Comparison of ENCODE assay signal across 1 cellular context in the genomic region with DNA sequence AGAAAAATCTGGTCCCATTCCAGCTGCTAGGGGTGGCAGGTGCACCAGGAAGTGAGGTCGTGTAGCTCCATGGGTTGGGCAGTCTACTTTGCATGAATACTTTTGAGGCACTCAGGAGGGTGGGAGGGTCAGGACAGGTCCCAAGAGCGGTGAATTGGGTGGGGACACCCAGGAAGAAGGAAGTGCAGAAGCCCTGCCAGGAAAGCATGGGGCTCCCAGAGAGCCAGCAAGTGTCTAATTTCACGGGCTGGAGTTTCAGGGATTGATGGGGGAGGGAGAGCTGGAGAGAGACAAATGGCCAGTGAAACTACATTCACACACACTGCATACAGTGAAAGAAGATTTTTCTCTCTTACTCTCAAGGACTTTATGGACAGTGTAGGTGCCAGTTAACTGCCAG.
TF ChIP-seq lines count a peak whose summit lies in the region.

No MANE protein-coding gene starts in this region.

TF ChIP-seq in HEK293, 187 proteins besides CTCF, POLR2A, EP300 and RAD21 (continued from another document):
- peak; percentile 55 for TF ChIP-seq ZXDB (tag by site-specific recombination; IDR thresholded peaks at IDR 0.05)
- no peak for TF ChIP-seq ZNF24 (tag by site-specific recombination; IDR thresholded peaks at IDR 0.05)
- TF ChIP-seq ZNF155 (tag by site-specific recombination; IDR thresholded peaks at IDR 0.05) = no peak
- TF ChIP-seq ZNF23 (tag by site-specific recombination; IDR thresholded peaks at IDR 0.05; ENCODE audit: borderline replicate concordance) = no peak
- TF ChIP-seq, protein P1, sequence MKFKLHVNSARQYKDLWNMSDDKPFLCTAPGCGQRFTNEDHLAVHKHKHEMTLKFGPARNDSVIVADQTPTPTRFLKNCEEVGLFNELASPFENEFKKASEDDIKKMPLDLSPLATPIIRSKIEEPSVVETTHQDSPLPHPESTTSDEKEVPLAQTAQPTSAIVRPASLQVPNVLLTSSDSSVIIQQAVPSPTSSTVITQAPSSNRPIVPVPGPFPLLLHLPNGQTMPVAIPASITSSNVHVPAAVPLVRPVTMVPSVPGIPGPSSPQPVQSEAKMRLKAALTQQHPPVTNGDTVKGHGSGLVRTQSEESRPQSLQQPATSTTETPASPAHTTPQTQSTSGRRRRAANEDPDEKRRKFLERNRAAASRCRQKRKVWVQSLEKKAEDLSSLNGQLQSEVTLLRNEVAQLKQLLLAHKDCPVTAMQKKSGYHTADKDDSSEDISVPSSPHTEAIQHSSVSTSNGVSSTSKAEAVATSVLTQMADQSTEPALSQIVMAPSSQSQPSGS (tag by site-specific recombination; IDR thresholded peaks at IDR 0.05; ENCODE audit: low read depth) = no peak
- TF ChIP-seq, protein P2, sequence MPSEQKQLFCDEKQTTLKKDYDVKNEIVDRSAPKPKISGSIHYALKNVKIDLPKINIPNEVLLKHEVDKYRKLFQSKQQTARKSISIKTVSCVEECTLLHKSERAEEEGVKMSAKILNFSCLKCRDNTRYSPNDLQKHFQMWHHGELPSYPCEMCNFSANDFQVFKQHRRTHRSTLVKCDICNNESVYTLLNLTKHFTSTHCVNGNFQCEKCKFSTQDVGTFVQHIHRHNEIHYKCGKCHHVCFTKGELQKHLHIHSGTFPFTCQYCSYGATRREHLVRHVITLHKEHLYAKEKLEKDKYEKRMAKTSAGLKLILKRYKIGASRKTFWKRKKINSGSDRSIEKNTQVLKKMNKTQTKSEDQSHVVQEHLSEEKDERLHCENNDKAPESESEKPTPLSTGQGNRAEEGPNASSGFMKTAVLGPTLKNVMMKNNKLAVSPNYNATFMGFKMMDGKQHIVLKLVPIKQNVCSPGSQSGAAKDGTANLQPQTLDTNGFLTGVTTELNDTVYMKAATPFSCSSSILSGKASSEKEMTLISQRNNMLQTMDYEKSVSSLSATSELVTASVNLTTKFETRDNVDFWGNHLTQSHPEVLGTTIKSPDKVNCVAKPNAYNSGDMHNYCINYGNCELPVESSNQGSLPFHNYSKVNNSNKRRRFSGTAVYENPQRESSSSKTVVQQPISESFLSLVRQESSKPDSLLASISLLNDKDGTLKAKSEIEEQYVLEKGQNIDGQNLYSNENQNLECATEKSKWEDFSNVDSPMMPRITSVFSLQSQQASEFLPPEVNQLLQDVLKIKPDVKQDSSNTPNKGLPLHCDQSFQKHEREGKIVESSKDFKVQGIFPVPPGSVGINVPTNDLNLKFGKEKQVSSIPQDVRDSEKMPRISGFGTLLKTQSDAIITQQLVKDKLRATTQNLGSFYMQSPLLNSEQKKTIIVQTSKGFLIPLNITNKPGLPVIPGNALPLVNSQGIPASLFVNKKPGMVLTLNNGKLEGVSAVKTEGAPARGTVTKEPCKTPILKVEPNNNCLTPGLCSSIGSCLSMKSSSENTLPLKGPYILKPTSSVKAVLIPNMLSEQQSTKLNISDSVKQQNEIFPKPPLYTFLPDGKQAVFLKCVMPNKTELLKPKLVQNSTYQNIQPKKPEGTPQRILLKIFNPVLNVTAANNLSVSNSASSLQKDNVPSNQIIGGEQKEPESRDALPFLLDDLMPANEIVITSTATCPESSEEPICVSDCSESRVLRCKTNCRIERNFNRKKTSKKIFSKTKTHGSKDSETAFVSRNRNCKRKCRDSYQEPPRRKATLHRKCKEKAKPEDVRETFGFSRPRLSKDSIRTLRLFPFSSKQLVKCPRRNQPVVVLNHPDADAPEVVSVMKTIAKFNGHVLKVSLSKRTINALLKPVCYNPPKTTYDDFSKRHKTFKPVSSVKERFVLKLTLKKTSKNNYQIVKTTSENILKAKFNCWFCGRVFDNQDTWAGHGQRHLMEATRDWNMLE (tag by site-specific recombination; conservative IDR thresholded peaks at IDR 0.05; ENCODE audit: low read depth) = no peak
- TF ChIP-seq ZNF341 (tag by site-specific recombination; IDR thresholded peaks at IDR 0.05; ENCODE audit: low read depth) = peak; percentile 56; the same call in 1 of the 2 replicates
- no peak for TF ChIP-seq TCF7L2 (IDR thresholded peaks at IDR 0.05; ENCODE audit: borderline replicate concordance, low read depth, low read length)
- TF ChIP-seq, protein P3, sequence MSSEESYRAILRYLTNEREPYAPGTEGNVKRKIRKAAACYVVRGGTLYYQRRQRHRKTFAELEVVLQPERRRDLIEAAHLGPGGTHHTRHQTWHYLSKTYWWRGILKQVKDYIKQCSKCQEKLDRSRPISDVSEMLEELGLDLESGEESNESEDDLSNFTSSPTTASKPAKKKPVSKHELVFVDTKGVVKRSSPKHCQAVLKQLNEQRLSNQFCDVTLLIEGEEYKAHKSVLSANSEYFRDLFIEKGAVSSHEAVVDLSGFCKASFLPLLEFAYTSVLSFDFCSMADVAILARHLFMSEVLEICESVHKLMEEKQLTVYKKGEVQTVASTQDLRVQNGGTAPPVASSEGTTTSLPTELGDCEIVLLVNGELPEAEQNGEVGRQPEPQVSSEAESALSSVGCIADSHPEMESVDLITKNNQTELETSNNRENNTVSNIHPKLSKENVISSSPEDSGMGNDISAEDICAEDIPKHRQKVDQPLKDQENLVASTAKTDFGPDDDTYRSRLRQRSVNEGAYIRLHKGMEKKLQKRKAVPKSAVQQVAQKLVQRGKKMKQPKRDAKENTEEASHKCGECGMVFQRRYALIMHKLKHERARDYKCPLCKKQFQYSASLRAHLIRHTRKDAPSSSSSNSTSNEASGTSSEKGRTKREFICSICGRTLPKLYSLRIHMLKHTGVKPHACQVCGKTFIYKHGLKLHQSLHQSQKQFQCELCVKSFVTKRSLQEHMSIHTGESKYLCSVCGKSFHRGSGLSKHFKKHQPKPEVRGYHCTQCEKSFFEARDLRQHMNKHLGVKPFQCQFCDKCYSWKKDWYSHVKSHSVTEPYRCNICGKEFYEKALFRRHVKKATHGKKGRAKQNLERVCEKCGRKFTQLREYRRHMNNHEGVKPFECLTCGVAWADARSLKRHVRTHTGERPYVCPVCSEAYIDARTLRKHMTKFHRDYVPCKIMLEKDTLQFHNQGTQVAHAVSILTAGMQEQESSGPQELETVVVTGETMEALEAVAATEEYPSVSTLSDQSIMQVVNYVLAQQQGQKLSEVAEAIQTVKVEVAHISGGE (tag by site-specific recombination; conservative IDR thresholded peaks at IDR 0.05; ENCODE audit: low read depth) = no peak
- peak; percentile 50; the same call in 1 of the 2 replicates for TF ChIP-seq GLIS1 (tag by site-specific recombination; IDR thresholded peaks at IDR 0.05)
- TF ChIP-seq ZNF571 (tag by site-specific recombination; IDR thresholded peaks at IDR 0.05) = no peak
- TF ChIP-seq, protein P4, sequence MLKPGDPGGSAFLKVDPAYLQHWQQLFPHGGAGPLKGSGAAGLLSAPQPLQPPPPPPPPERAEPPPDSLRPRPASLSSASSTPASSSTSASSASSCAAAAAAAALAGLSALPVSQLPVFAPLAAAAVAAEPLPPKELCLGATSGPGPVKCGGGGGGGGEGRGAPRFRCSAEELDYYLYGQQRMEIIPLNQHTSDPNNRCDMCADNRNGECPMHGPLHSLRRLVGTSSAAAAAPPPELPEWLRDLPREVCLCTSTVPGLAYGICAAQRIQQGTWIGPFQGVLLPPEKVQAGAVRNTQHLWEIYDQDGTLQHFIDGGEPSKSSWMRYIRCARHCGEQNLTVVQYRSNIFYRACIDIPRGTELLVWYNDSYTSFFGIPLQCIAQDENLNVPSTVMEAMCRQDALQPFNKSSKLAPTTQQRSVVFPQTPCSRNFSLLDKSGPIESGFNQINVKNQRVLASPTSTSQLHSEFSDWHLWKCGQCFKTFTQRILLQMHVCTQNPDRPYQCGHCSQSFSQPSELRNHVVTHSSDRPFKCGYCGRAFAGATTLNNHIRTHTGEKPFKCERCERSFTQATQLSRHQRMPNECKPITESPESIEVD (tag by site-specific recombination; IDR thresholded peaks at IDR 0.05) = peak; percentile 32
- TF ChIP-seq, protein P5, sequence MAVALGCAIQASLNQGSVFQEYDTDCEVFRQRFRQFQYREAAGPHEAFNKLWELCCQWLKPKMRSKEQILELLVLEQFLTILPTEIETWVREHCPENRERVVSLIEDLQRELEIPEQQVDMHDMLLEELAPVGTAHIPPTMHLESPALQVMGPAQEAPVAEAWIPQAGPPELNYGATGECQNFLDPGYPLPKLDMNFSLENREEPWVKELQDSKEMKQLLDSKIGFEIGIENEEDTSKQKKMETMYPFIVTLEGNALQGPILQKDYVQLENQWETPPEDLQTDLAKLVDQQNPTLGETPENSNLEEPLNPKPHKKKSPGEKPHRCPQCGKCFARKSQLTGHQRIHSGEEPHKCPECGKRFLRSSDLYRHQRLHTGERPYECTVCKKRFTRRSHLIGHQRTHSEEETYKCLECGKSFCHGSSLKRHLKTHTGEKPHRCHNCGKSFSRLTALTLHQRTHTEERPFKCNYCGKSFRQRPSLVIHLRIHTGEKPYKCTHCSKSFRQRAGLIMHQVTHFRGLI (tag by site-specific recombination; IDR thresholded peaks at IDR 0.05) = 0 out of 2 replicates have a peak, but pooled peaks have one; percentile 22
- TF ChIP-seq PRDM1 (tag by site-specific recombination; IDR thresholded peaks at IDR 0.05) = peak; percentile 69
